8 cellular contexts compared by ENCODE assay signal in genomic region chr16:28492511-28492910, GRCh38. TPM values are rescaled to one million over a fixed set of nuclear protein-coding genes. Genes with fewer than 3 reads are reported as not detected.
DNase-seq lines count a peak whose midpoint lies in the region; ATAC-seq, FAIRE-seq and TF ChIP-seq lines count a peak whose summit lies in the region.

No MANE protein-coding gene starts in this region.

- FAIRE-seq in H1 (lab: Jason Lieb, UNC): no peak

- H2BK20ac ChIP-seq in H1 (ENCODE audit: low read length): no peak overlapping the region

- peak overlapping the region; percentile 99 for H3K27ac Mint-ChIP-seq in CD4-positive, alpha-beta T cell

- no peaks in the 10 kb centered on the region for H3K27me3 Mint-ChIP-seq in CD4-positive, alpha-beta T cell

- no peak overlapping the region for H2BK120ac ChIP-seq in H1 (replicated peaks; ENCODE audit: low read depth, low read length)

- no peaks in the 10 kb centered on the region for H3K79me2 ChIP-seq in OCI-LY3 (ENCODE audit: low read length)
- H3K79me2 ChIP-seq in H1 (ENCODE audit: control insufficient read depth in 1 of 2, insufficient read depth in 2 of 2, low read length in 2 of 2): no peaks in the 10 kb centered on the region

- no peak overlapping the region for H2BK15ac ChIP-seq in H1 (ENCODE audit: low read length)

- H3K4me3 ChIP-seq in OCI-LY3 (ENCODE audit: low read length) (peak overlapping the region; percentile 84), H1 (ENCODE audit: extremely low read depth in 1 of 4, insufficient read depth in 2 of 4, low read depth in 3 of 4, low read length in 4 of 4) (peak overlapping the region in 3 of 4 experiments; percentile 83 to 96 (median 92); a peak in 7 of 8 replicates), neutrophil (ENCODE audit: low read depth in 1 of 2, low read length in 1 of 2) (peak overlapping the region; percentile 83 to 88)

- H3K4me2 ChIP-seq in OCI-LY3 (ENCODE audit: low read length) (peak overlapping the region; percentile 73), H1 (ENCODE audit: insufficient read depth in 1 of 2, low read depth in 2 of 2, low read length in 2 of 2) (peak overlapping the region; percentile 71 to 73)

- CTCF ChIA-PET in CD4-positive, alpha-beta T cell (lab: Charles Lee): interaction anchor here (1.8 kb wide), 1 partner anchor 62 kb away, joined by 5 read pairs; the partner anchor contains the start of gene SGF29
- CTCF ChIA-PET in H1 (lab: Charles Lee; ENCODE audit: partially characterized antibody): interaction anchor here (0.7 kb wide), 2 partner anchors 39 to 458 kb away, joined by 3 read pairs; partner anchors contain the start of gene NFATC2IP

- WGBS in H1 (ENCODE audit: extremely low coverage in 1 of 2, insufficient coverage in 1 of 2, insufficient read length in 1 of 2, insufficient replicate concordance in 2 of 2, low coverage in 1 of 2, low lambda C conversion rate in 2 of 2, missing lambda C conversion rate in 1 of 2), 2 experiments: 50% methylated on average over 4 of the region's 4 CpGs; no CpG with 5 or more reads in 1 of the 2 experiments

- H3K56ac ChIP-seq in H1 (replicated peaks; ENCODE audit: insufficient read length, low read depth, low read length): no peak overlapping the region

- H3K9me3 ChIP-seq in CD4-positive, alpha-beta T cell (ENCODE audit: control insufficient read depth, low read length): no peaks in the 10 kb centered on the region
- H3K9me3 ChIP-seq in OCI-LY3 (ENCODE audit: insufficient read depth, low read length) (no peaks in the 10 kb centered on the region), H1 (ENCODE audit: insufficient read depth in 2 of 2, low read depth in 1 of 2, low read length in 1 of 2) (no peaks in the 10 kb centered on the region), neutrophil (no peaks in the 10 kb centered on the region)

- no peak overlapping the region for H4K8ac ChIP-seq in H1 (ENCODE audit: extremely low read depth, insufficient read depth, low read length)

- H3K27ac ChIP-seq in CD4-positive, alpha-beta T cell (ENCODE audit: low read depth, low read length): peak overlapping the region; percentile 89
- H3K27ac ChIP-seq in OCI-LY3 (ENCODE audit: low read length) (peak overlapping the region; percentile 89), H1 (ENCODE audit: low read depth, low read length) (peak overlapping the region; percentile 98; the same call in 1 of the 2 replicates), neutrophil (peak overlapping the region; percentile 100)

- TF ChIP-seq CTCF in CD4-positive, alpha-beta T cell (IDR thresholded peaks at IDR 0.05): no peak
- no peak for TF ChIP-seq CTCF in OCI-LY3 (IDR thresholded peaks at IDR 0.05; ENCODE audit: low read depth, low read length)
- TF ChIP-seq CTCF in H1 (IDR thresholded peaks at IDR 0.05; ENCODE audit: control extremely low read depth in 1 of 3, insufficient read depth in 1 of 3, low read depth in 1 of 3, low read length in 3 of 3): no peak
- no peak for TF ChIP-seq CTCF in neutrophil (IDR thresholded peaks at IDR 0.05)

- H3K9ac ChIP-seq in OCI-LY3 (ENCODE audit: low read length): peak overlapping the region; percentile 84
- peak overlapping the region in 3 of 4 experiments; percentile 91 to 96 (median 95); a peak in 2 of 7 replicates for H3K9ac ChIP-seq in H1 (replicated peaks in 1 of 4; ENCODE audit: extremely low read depth in 1 of 4, low read depth in 3 of 4, low read length in 3 of 4)

- H3K36me3 ChIP-seq in OCI-LY3 (replicated peaks; ENCODE audit: low read depth, low read length) (peaks cover 10% of the 10 kb centered on the region), H1 (ENCODE audit: control insufficient read depth in 2 of 4, insufficient read depth in 4 of 4, low read length in 3 of 4) (no peaks in the 10 kb centered on the region; a peak in 2 of 8 replicates), neutrophil (peaks cover 37% of the 10 kb centered on the region)

- no peak overlapping the region for H3K4ac ChIP-seq in H1 (replicated peaks; ENCODE audit: insufficient read length, low read depth, low read length)

- H4K20me1 ChIP-seq in OCI-LY3 (ENCODE audit: insufficient read depth, low read length): no peaks in the 10 kb centered on the region
- no peaks in the 10 kb centered on the region for H4K20me1 ChIP-seq in H1 (replicated peaks in 1 of 2; ENCODE audit: control insufficient read depth in 1 of 2, insufficient read depth in 2 of 2, low read length in 2 of 2)

- H3K14ac ChIP-seq in H1 (ENCODE audit: insufficient read length): no peak overlapping the region

- H3K36me3 Mint-ChIP-seq in CD4-positive, alpha-beta T cell (ENCODE audit: low read depth): peaks cover 41% of the 10 kb centered on the region

- TF ChIP-seq RAD21 in H1 (IDR thresholded peaks at IDR 0.05 in 1 of 2, conservative IDR thresholded peaks at IDR 0.05 in 1 of 2; ENCODE audit: low read depth in 2 of 2, low read length in 2 of 2): no peak

- H3K9me3 Mint-ChIP-seq in CD4-positive, alpha-beta T cell: no peaks in the 10 kb centered on the region

- peaks cover 68% of the 10 kb centered on the region for H3K4me1 Mint-ChIP-seq in CD4-positive, alpha-beta T cell (ENCODE audit: low read depth)

- H3K27me3 ChIP-seq in CD4-positive, alpha-beta T cell (ENCODE audit: control insufficient read depth, insufficient read depth, low read length): no peaks in the 10 kb centered on the region
- H3K27me3 ChIP-seq in OCI-LY3 (ENCODE audit: low read depth, low read length): no peaks in the 10 kb centered on the region
- peaks cover 0 to 2% (median 0%) of the 10 kb centered on the region in 4 experiments; a peak in 1 of 7 replicates for H3K27me3 ChIP-seq in H1 (replicated peaks in 1 of 4; ENCODE audit: control insufficient read depth in 3 of 4, extremely low read depth in 1 of 4, insufficient read depth in 3 of 4, low read length in 3 of 4)
- no peaks in the 10 kb centered on the region for H3K27me3 ChIP-seq in neutrophil

- intact Hi-C loops in CD4-positive, alpha-beta T cell (cut with DNase I, micrococcal nuclease): loop anchor here (5.0 to 10.0 kb wide), 3 partner anchors 200 to 352 kb away; partner anchors contain the start of genes SBK1 (in 2 of the 2), TUFM (in 1 of the 2) and XPO6 (in 1 of the 2)

- H2BK12ac ChIP-seq in H1 (ENCODE audit: low read depth, low read length): no peak overlapping the region

- ATAC-seq in CD4-positive, alpha-beta T cell (ENCODE audit: poor library complexity): no peak
- ATAC-seq in HG03159 (IDR thresholded peaks at IDR 0.05; ENCODE audit: unreplicated experiment): no peak
- ATAC-seq in HG02610 (IDR thresholded peaks at IDR 0.05; ENCODE audit: unreplicated experiment): no peak

- peak overlapping the region; percentile 92 for H3K4me3 Mint-ChIP-seq in CD4-positive, alpha-beta T cell

- H2BK5ac ChIP-seq in H1 (ENCODE audit: low read depth, low read length): no peak overlapping the region

- H2AK5ac ChIP-seq in H1 (ENCODE audit: low read depth, low read length): no peak overlapping the region

- POLR2A ChIA-PET in CD4-positive, alpha-beta T cell (lab: Charles Lee): interaction anchor here (1.0 to 5.4 kb wide), 5 partner anchors 41 to 183 kb away, joined by 3 to 69 read pairs (median 8); partner anchors contain the start of gene SGF29
- POLR2A ChIA-PET in H1 (lab: Charles Lee; ENCODE audit: partially characterized antibody): interaction anchor here (1.4 to 2.0 kb wide), 3 partner anchors 11 to 62 kb away, joined by 6 to 10 read pairs (median 7); partner anchors contain the start of gene SGF29

- TF ChIP-seq EP300 in H1 (IDR thresholded peaks at IDR 0.05; ENCODE audit: borderline replicate concordance in 1 of 2, low read depth in 2 of 2, low read length in 2 of 2): no peak

- TF ChIP-seq POLR2A in H1 (IDR thresholded peaks at IDR 0.05; ENCODE audit: control extremely low read depth in 1 of 2, low read depth in 2 of 2, low read length in 2 of 2): no peak

- no peaks in the 10 kb centered on the region; the same call in 1 of the 2 replicates for H3K23me2 ChIP-seq in H1 (ENCODE audit: low read depth, low read length)

- DNase-seq in CD4-positive, alpha-beta T cell: no peak
- DNase-seq in H1 (ENCODE audit: low read depth in 1 of 2, low spot score in 2 of 2): no peak
- no peak for DNase-seq in NCI-H69 (lab: John Stamatoyannopoulos, UW)
- DNase-seq in germinal center (ENCODE audit: low spot score): no peak

- no peaks in the 10 kb centered on the region for H3K79me1 ChIP-seq in H1 (ENCODE audit: low read depth, low read length)

- H3K4me1 ChIP-seq in OCI-LY3 (ENCODE audit: low read length) (peaks cover 29% of the 10 kb centered on the region), H1 (replicated peaks in 1 of 4; ENCODE audit: control insufficient read depth in 3 of 4, insufficient read depth in 4 of 4, low read length in 3 of 4) (no peaks in the 10 kb centered on the region), neutrophil (ENCODE audit: control insufficient read depth in 1 of 2, insufficient read depth in 1 of 2, low read depth in 1 of 2, low read length in 1 of 2) (peaks cover 54 to 67% of the 10 kb centered on the region in 2 experiments)

- H4K5ac ChIP-seq in H1 (ENCODE audit: insufficient read length, low read depth, low read length): no peak overlapping the region

- H3K23ac ChIP-seq in H1 (ENCODE audit: insufficient read length): no peak overlapping the region

- no peak overlapping the region for H4K91ac ChIP-seq in H1 (replicated peaks; ENCODE audit: insufficient read length, low read length)

- H3K18ac ChIP-seq in H1 (ENCODE audit: extremely low read depth, low read length): no peak overlapping the region

- H2AFZ ChIP-seq in OCI-LY3 (ENCODE audit: low read depth, low read length): peak overlapping the region; percentile 88; the same call in 1 of the 2 replicates
- peak overlapping the region; percentile 99 for H2AFZ ChIP-seq in H1 (ENCODE audit: low read length)

RNA-seq across cellular contexts. Expression of gene CLN3, which starts 0.6 kb away (rescaled TPM):
- total RNA-seq in CD4-positive, alpha-beta T cell: 10 to 100 TPM; 42.7 to 46.3 TPM
- 22.9 and 24.3 TPM in 2 replicates for total RNA-seq in H1 (2021; fragmentation: NEBNext Ultra II Directional; extraction: Animal tissue kit (Norgen Biotek cat#: 25700))
- 44.3 and 44.5 TPM in 2 replicates for polyA plus RNA-seq in H1 (2011; rRNA removed)
- polyA plus RNA-seq in H1 (2011; cell fraction: cytosol; rRNA removed): 26.8 TPM
- 55.4 TPM for polyA plus RNA-seq in H1 (2011; cell fraction: nucleus; rRNA removed)
- 23.8 to 28.6 TPM (median 24.9 TPM) in 4 replicates for polyA plus RNA-seq in H1 (2012, experiment 1 of 2)
- 33.1 TPM for polyA plus RNA-seq in H1 (2012, experiment 2 of 2)
- polyA plus RNA-seq in H1 (2013, experiment 1 of 2): 19.9 TPM
- polyA plus RNA-seq in H1 (2013, experiment 2 of 2): 21.2 TPM
- 21.4 and 26.1 TPM in 2 replicates for polyA minus RNA-seq in H1 (2011; rRNA and poly(A)+ RNA removed)
- 14.0 TPM for polyA minus RNA-seq in H1 (2011; cell fraction: cytosol; rRNA and poly(A)+ RNA removed)
- 16.9 TPM for polyA minus RNA-seq in H1 (2011; cell fraction: nucleus; rRNA and poly(A)+ RNA removed)

RNA-seq across cellular contexts. Expression of gene APOBR, which starts 1.9 kb away (rescaled TPM):
- 1 to 10 TPM; 5.6 to 6.1 TPM for total RNA-seq in CD4-positive, alpha-beta T cell
- total RNA-seq in H1 (2021; fragmentation: NEBNext Ultra II Directional; extraction: Animal tissue kit (Norgen Biotek cat#: 25700)): not detected in 2 replicates
- polyA plus RNA-seq in H1 (2011; rRNA removed): not detected in 2 replicates
- not detected for polyA plus RNA-seq in H1 (2011; cell fraction: cytosol; rRNA removed)
- polyA plus RNA-seq in H1 (2011; cell fraction: nucleus; rRNA removed): not detected
- polyA plus RNA-seq in H1 (2012, experiment 1 of 2): 0.05 TPM in 1 of 4 replicates, not detected in the others
- polyA plus RNA-seq in H1 (2012, experiment 2 of 2): not detected
- not detected for polyA plus RNA-seq in H1 (2013, experiment 1 of 2)
- polyA plus RNA-seq in H1 (2013, experiment 2 of 2): 0.02 TPM
- polyA minus RNA-seq in H1 (2011; rRNA and poly(A)+ RNA removed): not detected in 2 replicates
- polyA minus RNA-seq in H1 (2011; cell fraction: cytosol; rRNA and poly(A)+ RNA removed): not detected
- polyA minus RNA-seq in H1 (2011; cell fraction: nucleus; rRNA and poly(A)+ RNA removed): not detected

RNA-seq across cellular contexts. Expression of gene IL27, which starts 14.1 kb away (rescaled TPM):
- total RNA-seq in CD4-positive, alpha-beta T cell: not detected
- total RNA-seq in H1 (2021; fragmentation: NEBNext Ultra II Directional; extraction: Animal tissue kit (Norgen Biotek cat#: 25700)): not detected in 2 replicates
- polyA plus RNA-seq in H1 (2011; rRNA removed): not detected in 2 replicates
- not detected for polyA plus RNA-seq in H1 (2011; cell fraction: cytosol; rRNA removed)
- polyA plus RNA-seq in H1 (2011; cell fraction: nucleus; rRNA removed): not detected
- polyA plus RNA-seq in H1 (2012, experiment 1 of 2): not detected in 4 replicates
- polyA plus RNA-seq in H1 (2012, experiment 2 of 2): not detected
- polyA plus RNA-seq in H1 (2013, experiment 1 of 2): not detected
- polyA plus RNA-seq in H1 (2013, experiment 2 of 2): not detected
- polyA minus RNA-seq in H1 (2011; rRNA and poly(A)+ RNA removed): not detected in 2 replicates
- polyA minus RNA-seq in H1 (2011; cell fraction: cytosol; rRNA and poly(A)+ RNA removed): not detected
- not detected for polyA minus RNA-seq in H1 (2011; cell fraction: nucleus; rRNA and poly(A)+ RNA removed)

RNA-seq across cellular contexts. Expression of gene NPIPB7, which starts 20.4 kb away (rescaled TPM):
- total RNA-seq in CD4-positive, alpha-beta T cell: not detected
- not detected in 2 replicates for total RNA-seq in H1 (2021; fragmentation: NEBNext Ultra II Directional; extraction: Animal tissue kit (Norgen Biotek cat#: 25700))
- 0.51 and 0.58 TPM in 2 replicates for polyA plus RNA-seq in H1 (2011; rRNA removed)
- 0.74 TPM for polyA plus RNA-seq in H1 (2011; cell fraction: cytosol; rRNA removed)
- polyA plus RNA-seq in H1 (2011; cell fraction: nucleus; rRNA removed): 1.0 TPM
- polyA plus RNA-seq in H1 (2012, experiment 1 of 2): 0.53 to 0.62 TPM in 2 of 4 replicates, not detected in the others
- 0.25 TPM for polyA plus RNA-seq in H1 (2012, experiment 2 of 2)
- 0.20 TPM for polyA plus RNA-seq in H1 (2013, experiment 1 of 2)
- 0.39 TPM for polyA plus RNA-seq in H1 (2013, experiment 2 of 2)
- 0.60 TPM in 1 of 2 replicates, not detected in the other for polyA minus RNA-seq in H1 (2011; rRNA and poly(A)+ RNA removed)
- polyA minus RNA-seq in H1 (2011; cell fraction: cytosol; rRNA and poly(A)+ RNA removed): not detected
- not detected for polyA minus RNA-seq in H1 (2011; cell fraction: nucleus; rRNA and poly(A)+ RNA removed)

RNA-seq across cellular contexts. Expression of gene NUPR1, which starts 46.3 kb away (rescaled TPM):
- total RNA-seq in CD4-positive, alpha-beta T cell: not detected
- total RNA-seq in H1 (2021; fragmentation: NEBNext Ultra II Directional; extraction: Animal tissue kit (Norgen Biotek cat#: 25700)): 0.20 TPM in 1 of 2 replicates, not detected in the other
- 0.09 and 0.17 TPM in 2 replicates for polyA plus RNA-seq in H1 (2011; rRNA removed)
- 0.10 TPM for polyA plus RNA-seq in H1 (2011; cell fraction: cytosol; rRNA removed)
- polyA plus RNA-seq in H1 (2011; cell fraction: nucleus; rRNA removed): not detected
- 0.05 to 0.43 TPM in 2 of 4 replicates, not detected in the others for polyA plus RNA-seq in H1 (2012, experiment 1 of 2)
- polyA plus RNA-seq in H1 (2012, experiment 2 of 2): not detected
- 0.06 TPM for polyA plus RNA-seq in H1 (2013, experiment 1 of 2)
- polyA plus RNA-seq in H1 (2013, experiment 2 of 2): under 0.01 TPM
- 0.03 TPM in 1 of 2 replicates, not detected in the other for polyA minus RNA-seq in H1 (2011; rRNA and poly(A)+ RNA removed)
- 0.66 TPM for polyA minus RNA-seq in H1 (2011; cell fraction: cytosol; rRNA and poly(A)+ RNA removed)
- polyA minus RNA-seq in H1 (2011; cell fraction: nucleus; rRNA and poly(A)+ RNA removed): 0.30 TPM
